Comparison of ENCODE assay signal across 10 cellular contexts in genomic region chr3:129608936-129609590, GRCh38. TPM values are rescaled to one million over a fixed set of nuclear protein-coding genes. Genes with fewer than 3 reads are reported as not detected.
A peak's percentile ranks its signal among the peaks of the same experiment; 100 is the strongest.
DNase-seq lines count a peak whose midpoint lies in the region; ATAC-seq and TF ChIP-seq lines count a peak whose summit lies in the region.
"Had no signal": no experiment of that assay in that cellular context is flagged by ENCODE, and none has a peak within 500 bp of the region (broad histone marks: within the 10 kb centered on the region; RNA-seq: fewer than 3 reads in every experiment).

No MANE protein-coding gene starts in this region.

- H3K9me2 ChIP-seq in OCI-LY7 (ENCODE audit: insufficient read depth, low read length), result no peaks in the 10 kb centered on the region

- POLR2A ChIA-PET in OCI-LY7 (lab: Charles Lee), result interaction anchor here (0.7 kb wide), 1 partner anchor 83 kb away, joined by 6 read pairs; no protein-coding TSS in a partner anchor

- CTCF ChIA-PET in OCI-LY7 (lab: Charles Lee; ENCODE audit: unreplicated experiment), result no interaction called here

- intact Hi-C loops in OCI-LY7 (cut with micrococcal nuclease; ENCODE audit: unreplicated experiment), result loop anchor here (1.0 kb wide), 1 partner anchor 119 kb away; no protein-coding TSS in a partner anchor

- no peaks in the 10 kb centered on the region for H3K27me3 ChIP-seq in BLaER1 treated with 17β-estradiol and CSF1 and Interleukin-3, amounts not matched to agents 10 nM and 100 nM
- peaks cover 23% of the 10 kb centered on the region for H3K27me3 ChIP-seq in gastroesophageal sphincter
- peaks cover 0 to 14% (median 13%) of the 10 kb centered on the region in 3 donors for H3K27me3 ChIP-seq in skeletal muscle tissue (ENCODE audit: control insufficient read depth in 3 of 3, insufficient read depth in 3 of 3, low read length in 3 of 3)

- H3K4me3 ChIP-seq in BLaER1 treated with 17β-estradiol and CSF1 and Interleukin-3, amounts not matched to agents 10 nM and 100 nM, result no peak overlapping the region
- H3K4me3 ChIP-seq in OCI-LY7 (ENCODE audit: low read depth, low read length, poor library complexity, severe bottlenecking) (no peak overlapping the region), gastroesophageal sphincter (no peak overlapping the region), skeletal muscle tissue (ENCODE audit: low read length in 3 of 3) (no peak overlapping the region)

- no TSS peak for BruUV-seq in OCI-LY7 (replicated peaks; lab: Mats Ljungman, UMichigan)

- no peak for TF ChIP-seq POLR2A in gastroesophageal sphincter (IDR thresholded peaks at IDR 0.05)

- no peak for ATAC-seq in gastroesophageal sphincter

- H3K36me3 ChIP-seq in BLaER1 treated with 17β-estradiol and CSF1 and Interleukin-3, amounts not matched to agents 10 nM and 100 nM, result peaks cover 0 to 9% (median 0%) of the 10 kb centered on the region in 11 experiments; a peak in 4 of 22 replicates
- H3K36me3 ChIP-seq in OCI-LY7 (ENCODE audit: insufficient read depth, low read length) (no peaks in the 10 kb centered on the region), gastroesophageal sphincter (no peaks in the 10 kb centered on the region), skeletal muscle tissue (ENCODE audit: control insufficient read depth in 3 of 3, insufficient read depth in 3 of 3, low read length in 3 of 3) (peaks cover 0 to 4% (median 0%) of the 10 kb centered on the region in 3 donors)

- peak overlapping the region; percentile 86 to 99 (median 95) for H3K4me2 ChIP-seq in BLaER1 treated with 17β-estradiol and CSF1 and Interleukin-3, amounts not matched to agents 10 nM and 100 nM
- H3K4me2 ChIP-seq in OCI-LY7 (ENCODE audit: low read length), result no peak overlapping the region

- TF ChIP-seq CTCF in OCI-LY7 (conservative IDR thresholded peaks at IDR 0.05; ENCODE audit: low read length) (0 out of 2 replicates have a peak, but pooled peaks have one; percentile 5), gastroesophageal sphincter (IDR thresholded peaks at IDR 0.05) (no peak)

- peak overlapping the region in 8 of 11 experiments; percentile 74 to 88 (median 86); a peak in 9 of 22 replicates for H3K27ac ChIP-seq in BLaER1 treated with 17β-estradiol and CSF1 and Interleukin-3, amounts not matched to agents 10 nM and 100 nM
- no peak overlapping the region for H3K27ac ChIP-seq in OCI-LY7 (ENCODE audit: low read depth, low read length, poor library complexity, severe bottlenecking)
- peak overlapping the region in 3 of 4 donors; percentile 83 to 88 (median 85) for H3K27ac ChIP-seq in gastroesophageal sphincter
- peak overlapping the region; percentile 0 for H3K27ac ChIP-seq in skeletal muscle tissue (ENCODE audit: low read depth, low read length)

- no peaks in the 10 kb centered on the region for H3K79me2 ChIP-seq in OCI-LY7 (ENCODE audit: insufficient read depth, low read depth, low read length)

- 86 to 100% methylated on average over 1 of the region's 4 CpGs for WGBS in gastroesophageal sphincter (ENCODE audit: low coverage in 1 of 2), 2 donors

- H3K4me1 ChIP-seq in BLaER1 treated with 17β-estradiol and CSF1 and Interleukin-3, amounts not matched to agents 10 nM and 100 nM, result peaks cover 65 to 78% (median 75%) of the 10 kb centered on the region in 10 experiments
- H3K4me1 ChIP-seq in OCI-LY7 (ENCODE audit: insufficient read depth, low read length, poor library complexity, severe bottlenecking) (no peaks in the 10 kb centered on the region), gastroesophageal sphincter (peaks cover 0 to 82% (median 35%) of the 10 kb centered on the region in 3 donors), skeletal muscle tissue (ENCODE audit: control insufficient read depth in 3 of 3, insufficient read depth in 3 of 3, low read length in 3 of 3) (peaks cover 46 to 63% (median 63%) of the 10 kb centered on the region in 3 donors)

- peaks cover 17 to 24% (median 21%) of the 10 kb centered on the region in 11 experiments for H4K20me1 ChIP-seq in BLaER1 treated with 17β-estradiol and CSF1 and Interleukin-3, amounts not matched to agents 10 nM and 100 nM
- H4K20me1 ChIP-seq in OCI-LY7 (ENCODE audit: insufficient read depth, low read length), result no peaks in the 10 kb centered on the region

- no peak overlapping the region for H2AFZ ChIP-seq in OCI-LY7 (ENCODE audit: low read length)

- peak overlapping the region in 9 of 11 experiments; percentile 80 to 93 (median 83); a peak in 12 of 22 replicates for H3K9ac ChIP-seq in BLaER1 treated with 17β-estradiol and CSF1 and Interleukin-3, amounts not matched to agents 10 nM and 100 nM
- no peak overlapping the region for H3K9ac ChIP-seq in skeletal muscle tissue (ENCODE audit: low read depth in 1 of 3, low read length in 3 of 3)

- no peak for TF ChIP-seq EP300 in gastroesophageal sphincter (IDR thresholded peaks at IDR 0.05)

- DNase-seq in OCI-LY7 (ENCODE audit: low spot score) (no peak), HCEC 1CT (no peak), NCI-H2107 treated with DMSO at 0.1 percent for 48 hours (lab: John Stamatoyannopoulos, UW; ENCODE audit: unreplicated experiment) (no peak), LoVo (ENCODE audit: low spot score) (no peak)
- DNase-seq in activated naive CD4-positive, alpha-beta T cell treated with Interleukin-2 at 50 U/mL for 16 hours, result no peak
- DNase-seq: activated naive CD8-positive, alpha-beta T cell treated with anti-CD3 and anti-CD28 coated beads for 36 hours; NCI-H1436 treated with DMSO at 0.1 percent for 48 hours had no signal

- no peaks in the 10 kb centered on the region for H3K9me3 ChIP-seq in BLaER1 treated with 17β-estradiol and CSF1 and Interleukin-3, amounts not matched to agents 10 nM and 100 nM (replicated peaks in 1 of 11)
- no peaks in the 10 kb centered on the region for H3K9me3 ChIP-seq in OCI-LY7 (ENCODE audit: low read length)
- no peaks in the 10 kb centered on the region for H3K9me3 ChIP-seq in gastroesophageal sphincter
- H3K9me3 ChIP-seq in skeletal muscle tissue (ENCODE audit: control insufficient read depth in 3 of 3, low read length in 3 of 3), result no peaks in the 10 kb centered on the region

RNA-seq across cellular contexts. Expression of gene PLXND1, which starts 2.6 kb away (rescaled TPM):
- total RNA-seq in OCI-LY7 (2014; rRNA removed; shearing (Covaris generic)), result 6.0 and 6.8 TPM in 2 replicates
- total RNA-seq in OCI-LY7 (2022), result 4.7 and 5.3 TPM in 2 replicates
- total RNA-seq in gastroesophageal sphincter, result 10 to 100 TPM; 45.0 to 77.9 (median 61.5) TPM
- total RNA-seq in skeletal muscle tissue, result 92.4 TPM

Comparison
In these comparisons a context has a peak if more than half of its experiments do, and no peak if none do; other contexts are left out.
1. H3K9ac ChIP-seq: peak in BLaER1 treated with 17β-estradiol and CSF1 and Interleukin-3, amounts not matched to agents 10 nM and 100 nM (9 of 11); none in skeletal muscle tissue (0 of 3).
2. RNA of gene PLXND1, which starts 2.6 kb away (total RNA-seq): 92.4 TPM in skeletal muscle tissue (single experiment) and 45.0 to 77.9 TPM in gastroesophageal sphincter; 4.7 to 6.8 TPM in OCI-LY7; every median in the first group is over 4 times any median in the second.